24 cellular contexts compared by ENCODE assay signal in genomic region chr15:59797756-59798604, GRCh38.
DNase-seq lines count a peak whose midpoint lies in the region; ATAC-seq and TF ChIP-seq lines count a peak whose summit lies in the region.
"Had no signal": no experiment of that assay in that cellular context is flagged by ENCODE, and none has a peak within 500 bp of the region (broad histone marks: within the 10 kb centered on the region; RNA-seq: fewer than 3 reads in every experiment).

No MANE protein-coding gene starts in this region.

- intact Hi-C loops in activated CD8-positive, alpha-beta T cell treated with anti-CD3 and anti-CD28 coated beads for 36 hours (cut with micrococcal nuclease) = no loop called here
- intact Hi-C loops in naive thymus-derived CD4-positive, alpha-beta T cell (cut with micrococcal nuclease) = no loop called here

- no peaks in the 10 kb centered on the region for H3K36me3 Mint-ChIP-seq in activated T-cell treated with anti-CD3 and anti-CD28 coated beads, Interleukin-2, amount 50 U/mL, for 24 hours (ENCODE audit: low read depth)
- H3K36me3 Mint-ChIP-seq in activated CD8-positive, alpha-beta T cell treated with anti-CD3 and anti-CD28 coated beads for 36 hours (ENCODE audit: low read depth) = no peaks in the 10 kb centered on the region
- peaks cover 0 to 9% (median 3%) of the 10 kb centered on the region in 5 donors for H3K36me3 Mint-ChIP-seq in naive thymus-derived CD4-positive, alpha-beta T cell
- H3K36me3 Mint-ChIP-seq: brain had no signal

- H3K9me3 ChIP-seq in naive thymus-derived CD4-positive, alpha-beta T cell (ENCODE audit: control insufficient read depth in 2 of 3, low read length in 3 of 3) = no peaks in the 10 kb centered on the region
- H3K9me3 ChIP-seq: gastroesophageal sphincter, left lung, mucosa of descending colon, Peyer's patch, SK-N-SH, uterus had no signal

- no peaks in the 10 kb centered on the region for H3K27me3 Mint-ChIP-seq in activated T-cell treated with anti-CD3 and anti-CD28 coated beads, Interleukin-2, amount 50 U/mL, for 24 hours
- no peaks in the 10 kb centered on the region for H3K27me3 Mint-ChIP-seq in activated CD8-positive, alpha-beta T cell treated with anti-CD3 and anti-CD28 coated beads for 36 hours
- peaks cover 0 to 27% (median 0%) of the 10 kb centered on the region in 5 donors for H3K27me3 Mint-ChIP-seq in naive thymus-derived CD4-positive, alpha-beta T cell

- peaks cover 22 to 72% of the 10 kb centered on the region in 2 donors for H3K4me1 ChIP-seq in naive thymus-derived CD4-positive, alpha-beta T cell (ENCODE audit: control insufficient read depth in 2 of 2, insufficient read depth in 2 of 2, low read length in 2 of 2)
- H3K4me1 ChIP-seq: gastroesophageal sphincter, left lung, Peyer's patch, uterus had no signal

- H3K36me3 ChIP-seq in naive thymus-derived CD4-positive, alpha-beta T cell (ENCODE audit: control insufficient read depth in 2 of 3, insufficient read depth in 3 of 3, low read length in 3 of 3) = no peaks in the 10 kb centered on the region
- H3K36me3 ChIP-seq: gastroesophageal sphincter, left lung, Peyer's patch, uterus had no signal

- H3K27ac Mint-ChIP-seq in activated T-cell treated with anti-CD3 and anti-CD28 coated beads, Interleukin-2, amount 50 U/mL, for 24 hours = peak overlapping the region; percentile 86
- H3K27ac Mint-ChIP-seq in activated CD8-positive, alpha-beta T cell treated with anti-CD3 and anti-CD28 coated beads for 36 hours = peak overlapping the region; percentile 72
- peak overlapping the region; percentile 38 to 96 (median 92) for H3K27ac Mint-ChIP-seq in naive thymus-derived CD4-positive, alpha-beta T cell
- H3K27ac Mint-ChIP-seq: brain; dendritic cell treated with granulocyte-macrophage colony-stimulating factor and Interleukin-4, amounts not matched to agents 40 ng/mL and 50 ng/mL, for 4 days had no signal

- peak overlapping the region; percentile 70 for H3K27ac ChIP-seq in naive thymus-derived CD4-positive, alpha-beta T cell (ENCODE audit: low read depth, low read length)
- H3K27ac ChIP-seq: gastroesophageal sphincter, GM23248, left lung, Peyer's patch, uterus had no signal

- H3K4me3 ChIP-seq in naive thymus-derived CD4-positive, alpha-beta T cell (ENCODE audit: low read length) = peak overlapping the region; percentile 4
- H3K4me3 ChIP-seq: gastroesophageal sphincter, GM23248, left lung, mucosa of descending colon, Peyer's patch, uterus had no signal

- no peak for DNase-seq in activated T-cell treated with anti-CD3 and anti-CD28 coated beads, Interleukin-2, amount 50 U/mL, for 24 hours
- DNase-seq in activated T-cell treated with anti-CD3 and anti-CD28 coated beads, Interleukin-2, amount 50 U/mL, for 1 hour = no peak
- no peak for DNase-seq in activated CD8-positive, alpha-beta T cell treated with anti-CD3 and anti-CD28 coated beads for 36 hours
- DNase-seq in naive thymus-derived CD4-positive, alpha-beta T cell = no peak
- DNase-seq in GM03348 (ENCODE audit: low spot score) (no peak), mesenteric fat pad (ENCODE audit: low spot score) (no peak)
- DNase-seq: ACHN, activated gamma-delta T cell treated with Interleukin-2 at 50 U/mL for 16 hours, DND-41, erythroblast, GM23248, left lung, mucosa of descending colon, NCI-H1417 treated with DMSO at 0.1 percent for 48 hours, NCI-H2171 treated with DMSO at 0.1 percent for 48 hours, Peyer's patch, right cardiac atrium, SK-N-SH, uterus had no signal

- POLR2A ChIA-PET in activated CD8-positive, alpha-beta T cell treated with anti-CD3 and anti-CD28 coated beads for 36 hours (lab: Charles Lee) = interaction anchor here (1.0 to 1.4 kb wide), 2 partner anchors 17 to 200 kb away, joined by 3 read pairs; no protein-coding TSS in a partner anchor
- POLR2A ChIA-PET in naive thymus-derived CD4-positive, alpha-beta T cell (lab: Charles Lee) = interaction anchor here (1.1 kb wide), 1 partner anchor 9 kb away, joined by 6 read pairs; no protein-coding TSS in a partner anchor

- H3K27me3 ChIP-seq in naive thymus-derived CD4-positive, alpha-beta T cell (ENCODE audit: control insufficient read depth in 2 of 2, insufficient read depth in 2 of 2, low read length in 2 of 2) = no peaks in the 10 kb centered on the region
- H3K27me3 ChIP-seq: Peyer's patch, uterus had no signal

- no peak for TF ChIP-seq CTCF in activated CD8-positive, alpha-beta T cell treated with anti-CD3 and anti-CD28 coated beads for 36 hours (IDR thresholded peaks at IDR 0.05)

- peaks cover 67% of the 10 kb centered on the region for H3K4me1 Mint-ChIP-seq in activated T-cell treated with anti-CD3 and anti-CD28 coated beads, Interleukin-2, amount 50 U/mL, for 24 hours (ENCODE audit: low read depth)
- H3K4me1 Mint-ChIP-seq in activated CD8-positive, alpha-beta T cell treated with anti-CD3 and anti-CD28 coated beads for 36 hours (ENCODE audit: low read depth) = peaks cover 68% of the 10 kb centered on the region
- H3K4me1 Mint-ChIP-seq in naive thymus-derived CD4-positive, alpha-beta T cell = peaks cover 28 to 97% (median 88%) of the 10 kb centered on the region in 7 donors

- H3K9me3 Mint-ChIP-seq in activated T-cell treated with anti-CD3 and anti-CD28 coated beads, Interleukin-2, amount 50 U/mL, for 24 hours = no peaks in the 10 kb centered on the region
- no peaks in the 10 kb centered on the region for H3K9me3 Mint-ChIP-seq in activated CD8-positive, alpha-beta T cell treated with anti-CD3 and anti-CD28 coated beads for 36 hours
- peaks cover 0 to 15% (median 2%) of the 10 kb centered on the region in 11 donors for H3K9me3 Mint-ChIP-seq in naive thymus-derived CD4-positive, alpha-beta T cell
- H3K9me3 Mint-ChIP-seq: dendritic cell treated with granulocyte-macrophage colony-stimulating factor and Interleukin-4, amounts not matched to agents 40 ng/mL and 50 ng/mL, for 4 days had no signal

- ATAC-seq in GM19035 (IDR thresholded peaks at IDR 0.05; ENCODE audit: unreplicated experiment) (peak; percentile 65), GM21786 (IDR thresholded peaks at IDR 0.05; ENCODE audit: unreplicated experiment) (no peak)
- ATAC-seq in activated CD8-positive, alpha-beta T cell treated with anti-CD3 and anti-CD28 coated beads for 36 hours = peak; percentile 75
- no peak for ATAC-seq in naive thymus-derived CD4-positive, alpha-beta T cell
- ATAC-seq: gastroesophageal sphincter, left lung, mucosa of descending colon, right cardiac atrium had no signal

- CTCF ChIA-PET in activated CD8-positive, alpha-beta T cell treated with anti-CD3 and anti-CD28 coated beads for 36 hours (lab: Charles Lee) = interaction anchor here (0.7 to 2.3 kb wide), 3 partner anchors 12 to 41 kb away, joined by 3 to 5 read pairs (median 4); no protein-coding TSS in a partner anchor
- CTCF ChIA-PET in naive thymus-derived CD4-positive, alpha-beta T cell (lab: Charles Lee) = interaction anchor here (0.6 to 1.3 kb wide), 3 partner anchors 14 to 1040 kb away, joined by 3 to 5 read pairs (median 3); no protein-coding TSS in a partner anchor

- peak overlapping the region; percentile 16 for H3K4me3 Mint-ChIP-seq in activated T-cell treated with anti-CD3 and anti-CD28 coated beads, Interleukin-2, amount 50 U/mL, for 24 hours
- peak overlapping the region; percentile 37 for H3K4me3 Mint-ChIP-seq in activated CD8-positive, alpha-beta T cell treated with anti-CD3 and anti-CD28 coated beads for 36 hours
- H3K4me3 Mint-ChIP-seq in naive thymus-derived CD4-positive, alpha-beta T cell = peak overlapping the region; percentile 44 to 75 (median 62)
- H3K4me3 Mint-ChIP-seq: brain; dendritic cell treated with granulocyte-macrophage colony-stimulating factor and Interleukin-4, amounts not matched to agents 40 ng/mL and 50 ng/mL, for 4 days had no signal

Comparison
In these comparisons a context has a peak if more than half of its experiments do, and no peak if none do; other contexts are left out.
1. ATAC-seq: peak in GM19035 (single experiment) and activated CD8-positive, alpha-beta T cell treated with anti-CD3 and anti-CD28 coated beads for 36 hours (single experiment); none in naive thymus-derived CD4-positive, alpha-beta T cell (single experiment) and GM21786 (single experiment).
2. Peak in every context shown above with its lines, with median percentiles within 50 percentile points of each other: H3K27ac Mint-ChIP-seq and H3K4me3 Mint-ChIP-seq.